Comparison of ENCODE assay signal across 15 cellular contexts in genomic region chr9:137783521-137783920, GRCh38.
"Had no signal": no experiment of that assay in that cellular context is flagged by ENCODE, and none has a peak within 500 bp of the region (broad histone marks: within the 10 kb centered on the region; RNA-seq: fewer than 3 reads in every experiment).

No MANE protein-coding gene starts in this region.

- H3K27ac Mint-ChIP-seq: activated CD4-positive, alpha-beta T cell treated with anti-CD3 and anti-CD28 coated beads, Interleukin-2, amount 10 ng/mL, durations not matched to agents 24 days and 14 days; endodermal cell; neural progenitor cell; T-helper 1 cell treated with Interleukin-12 subunit alpha and Interleukin-12 subunit beta and Interleukin-4 antibody, amounts not matched to agents 30 μg/mL and 1 μg/mL, for 36 hours had no signal

- H3K9ac ChIP-seq: neural progenitor cell had no signal

- DNase-seq: activated CD4-positive, alpha-beta T cell treated with anti-CD3 and anti-CD28 coated beads, Interleukin-2, amount 10 ng/mL, durations not matched to agents 24 days and 14 days; activated CD8-positive, alpha-beta memory T cell treated with anti-CD3 and anti-CD28 coated beads for 24 hours; activated naive CD4-positive, alpha-beta T cell treated with anti-CD3 and anti-CD28 coated beads, Interleukin-2, amount 10 ng/mL, durations not matched to agents 7 days and 5 days; endodermal cell; left ventricle myocardium inferior; SHP77 treated with DMSO at 0.1 percent for 48 hours; stimulated activated CD4-positive, alpha-beta T cell treated with anti-CD3 and anti-CD28 coated beads, Interleukin-15, amount 100 ng/mL, for 24 hours; stimulated activated CD4-positive, alpha-beta T cell treated with anti-CD3 and anti-CD28 coated beads, Interleukin-4, amount 100 ng/mL, for 1 hour; stimulated activated naive CD8-positive, alpha-beta T cell treated with anti-CD3 and anti-CD28 coated beads, Interleukin-15, Interleukin-2, amounts not matched to agents 100 U/mL and 50 U/mL, for 24 hours; upper lobe of left lung had no signal

- H3K4me2 ChIP-seq: neural progenitor cell had no signal

- H3K9me3 Mint-ChIP-seq: activated CD4-positive, alpha-beta T cell treated with anti-CD3 and anti-CD28 coated beads, Interleukin-2, amount 10 ng/mL, durations not matched to agents 24 days and 14 days; activated naive CD4-positive, alpha-beta T cell treated with anti-CD3 and anti-CD28 coated beads, Interleukin-2, amount 10 ng/mL, durations not matched to agents 7 days and 5 days; endodermal cell; neural progenitor cell; T-helper 1 cell treated with Interleukin-12 subunit alpha and Interleukin-12 subunit beta and Interleukin-4 antibody, amounts not matched to agents 30 μg/mL and 1 μg/mL, for 36 hours had no signal

- H3K27ac ChIP-seq: ascending aorta, breast epithelium, left ventricle myocardium inferior, neural progenitor cell, upper lobe of left lung had no signal

- H3K4me3 ChIP-seq: ascending aorta, breast epithelium, left ventricle myocardium inferior, neural progenitor cell, ovary, upper lobe of left lung had no signal

- H3K27me3 Mint-ChIP-seq: activated CD4-positive, alpha-beta T cell treated with anti-CD3 and anti-CD28 coated beads, Interleukin-2, amount 10 ng/mL, durations not matched to agents 24 days and 14 days; activated naive CD4-positive, alpha-beta T cell treated with anti-CD3 and anti-CD28 coated beads, Interleukin-2, amount 10 ng/mL, durations not matched to agents 7 days and 5 days had no signal

- H3K9me3 ChIP-seq: ascending aorta, breast epithelium, left ventricle myocardium inferior, ovary, upper lobe of left lung had no signal

- H3K4me3 Mint-ChIP-seq: activated CD4-positive, alpha-beta T cell treated with anti-CD3 and anti-CD28 coated beads, Interleukin-2, amount 10 ng/mL, durations not matched to agents 24 days and 14 days; activated naive CD4-positive, alpha-beta T cell treated with anti-CD3 and anti-CD28 coated beads, Interleukin-2, amount 10 ng/mL, durations not matched to agents 7 days and 5 days; endodermal cell; neural progenitor cell; T-helper 1 cell treated with Interleukin-12 subunit alpha and Interleukin-12 subunit beta and Interleukin-4 antibody, amounts not matched to agents 30 μg/mL and 1 μg/mL, for 36 hours had no signal

- H3K36me3 ChIP-seq: breast epithelium, neural progenitor cell, ovary had no signal

- H3K4me1 ChIP-seq: ascending aorta, breast epithelium, left ventricle myocardium inferior had no signal

- H2AFZ ChIP-seq: neural progenitor cell had no signal

- H3K27me3 ChIP-seq: ascending aorta, breast epithelium, neural progenitor cell, ovary, upper lobe of left lung had no signal

- ATAC-seq: stimulated activated naive CD8-positive, alpha-beta T cell treated with anti-CD3 and anti-CD28 coated beads, Interleukin-15, Interleukin-2, amounts not matched to agents 100 U/mL and 50 U/mL, for 24 hours had no signal
